In genomic region chr20:18271160-18271559, GRCh38 we compare ENCODE assay signal across 10 cellular contexts.
"Had no signal": no experiment of that assay in that cellular context is flagged by ENCODE, and none has a peak within 500 bp of the region (broad histone marks: within the 10 kb centered on the region; RNA-seq: fewer than 3 reads in every experiment).

No MANE protein-coding gene starts in this region.

- H3K36me3 ChIP-seq: HAP-1 had no signal

- H3K9me3 Mint-ChIP-seq: H9, HFFc6 had no signal

- H3K9ac ChIP-seq: GM23248 had no signal

- FAIRE-seq: H1, H54 had no signal

- H3K9me3 ChIP-seq: HAP-1 had no signal

- H3K4me3 ChIP-seq: GM23248, HAP-1 had no signal

- H2AFZ ChIP-seq: GM23248 had no signal

- ATAC-seq: HCT116 had no signal

- H3K27ac ChIP-seq: GM23248 had no signal

- H3K27ac Mint-ChIP-seq: HFFc6 had no signal

- H3K4me3 Mint-ChIP-seq: H9, HFFc6 had no signal

- DNase-seq: GM23248, GOT3, H7, H9, HCEC 1CT, HFFc6 had no signal
